ENCODE assay signal across 15 cellular contexts in the genomic region with DNA sequence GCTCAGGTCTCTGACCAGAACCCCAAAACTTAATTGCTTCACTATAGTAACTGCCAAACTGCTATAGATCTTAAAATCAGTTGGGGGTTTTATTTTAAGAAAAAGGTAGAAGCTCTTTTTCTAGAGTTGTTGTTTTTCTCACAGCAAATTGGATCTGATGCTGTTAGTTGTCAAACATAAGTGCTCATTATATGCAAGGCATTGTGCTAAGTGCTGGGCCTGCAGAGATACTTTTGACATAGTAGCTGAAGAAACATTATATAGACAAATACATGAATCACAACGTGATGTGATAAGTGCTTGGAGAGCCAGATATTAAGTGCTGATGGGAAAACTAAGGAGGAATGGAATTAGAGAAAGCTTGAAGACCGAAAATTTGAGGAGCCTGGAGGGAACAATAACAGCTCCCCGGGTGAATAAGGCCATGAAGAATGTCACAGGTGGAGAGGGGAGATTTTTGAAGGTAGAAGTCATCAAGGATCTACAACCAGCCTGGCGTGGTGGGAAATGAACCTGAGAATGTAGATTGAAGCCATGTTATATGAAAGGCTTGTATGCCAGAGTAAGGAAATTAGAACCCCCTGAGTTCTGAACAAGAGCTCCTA.
"Had no signal": no experiment of that assay in that cellular context is flagged by ENCODE, and none has a peak within 500 bp of the region (broad histone marks: within the 10 kb centered on the region; RNA-seq: fewer than 3 reads in every experiment).

No MANE protein-coding gene starts in this region.

- H3K4me3 ChIP-seq: body of pancreas, testis had no signal

- ATAC-seq: activated T-helper 17 cell treated with anti-CD3 and anti-CD28 coated beads, Interleukin-2, amount 50 U/mL, for 72 hours; body of pancreas; left lobe of liver; natural killer cell treated with Interleukin-12 subunit alpha and Interleukin-12 subunit beta and Interleukin-15 and Interleukin-18, amount 100 ng/mL, for 72 hours; stimulated activated naive CD8-positive, alpha-beta T cell treated with anti-CD3 and anti-CD28 coated beads, Interleukin-15, amount 100 ng/mL, for 72 hours; T-helper 17 cell had no signal

- H3K27ac ChIP-seq: body of pancreas, testis had no signal

- H3K27me3 ChIP-seq: body of pancreas, testis had no signal

- H3K27ac Mint-ChIP-seq: activated B cell treated with CpG ODN at 0.5 μM for 24 hours; activated CD4-positive, alpha-beta T cell treated with anti-CD3 and anti-CD28 coated beads, Interleukin-2, amount 10 ng/mL, durations not matched to agents 7 days and 5 days; activated naive CD4-positive, alpha-beta T cell treated with anti-CD3 and anti-CD28 coated beads, Interleukin-2, amount 50 U/mL, for 24 hours; activated T-helper 17 cell treated with anti-CD3 and anti-CD28 coated beads, Interleukin-2, amount 50 U/mL, for 72 hours; memory B cell; natural killer cell treated with Interleukin-12 subunit alpha and Interleukin-12 subunit beta and Interleukin-15 and Interleukin-18, amount 100 ng/mL, for 72 hours; stimulated activated naive CD8-positive, alpha-beta T cell treated with anti-CD3 and anti-CD28 coated beads, Interleukin-15, amount 100 ng/mL, for 72 hours; T-helper 17 cell had no signal

- H3K4me1 Mint-ChIP-seq: activated B cell treated with CpG ODN at 0.5 μM for 24 hours; activated CD4-positive, alpha-beta T cell treated with anti-CD3 and anti-CD28 coated beads, Interleukin-2, amount 10 ng/mL, durations not matched to agents 7 days and 5 days; activated T-helper 17 cell treated with anti-CD3 and anti-CD28 coated beads, Interleukin-2, amount 50 U/mL, for 72 hours; memory B cell; stimulated activated naive CD8-positive, alpha-beta T cell treated with anti-CD3 and anti-CD28 coated beads, Interleukin-15, amount 100 ng/mL, for 72 hours had no signal

- DNase-seq: activated B cell treated with CpG ODN at 0.5 μM for 24 hours; activated CD4-positive, alpha-beta T cell treated with anti-CD3 and anti-CD28 coated beads, Interleukin-2, amount 10 ng/mL, durations not matched to agents 7 days and 5 days; activated CD8-positive, alpha-beta memory T cell treated with anti-CD3 and anti-CD28 coated beads for 24 hours; body of pancreas; effector memory CD4-positive, alpha-beta T cell; stimulated activated CD4-positive, alpha-beta T cell treated with anti-CD3 and anti-CD28 coated beads, Interleukin-4, amount 100 ng/mL, for 4 hours; stimulated activated naive CD8-positive, alpha-beta T cell treated with anti-CD3 and anti-CD28 coated beads, Interleukin-15, amount 100 ng/mL, for 72 hours; T-helper 17 cell; testis had no signal

- FAIRE-seq: TTC549 had no signal

- H3K9me3 Mint-ChIP-seq: activated B cell treated with CpG ODN at 0.5 μM for 24 hours; activated CD4-positive, alpha-beta T cell treated with anti-CD3 and anti-CD28 coated beads, Interleukin-2, amount 10 ng/mL, durations not matched to agents 7 days and 5 days; activated naive CD4-positive, alpha-beta T cell treated with anti-CD3 and anti-CD28 coated beads, Interleukin-2, amount 50 U/mL, for 24 hours; activated T-helper 17 cell treated with anti-CD3 and anti-CD28 coated beads, Interleukin-2, amount 50 U/mL, for 72 hours; natural killer cell treated with Interleukin-12 subunit alpha and Interleukin-12 subunit beta and Interleukin-15 and Interleukin-18, amount 100 ng/mL, for 72 hours had no signal

- H3K9me3 ChIP-seq: body of pancreas, testis had no signal

- H3K36me3 Mint-ChIP-seq: activated naive CD4-positive, alpha-beta T cell treated with anti-CD3 and anti-CD28 coated beads, Interleukin-2, amount 50 U/mL, for 24 hours; memory B cell; natural killer cell treated with Interleukin-12 subunit alpha and Interleukin-12 subunit beta and Interleukin-15 and Interleukin-18, amount 100 ng/mL, for 72 hours had no signal

- H3K4me3 Mint-ChIP-seq: activated B cell treated with CpG ODN at 0.5 μM for 24 hours; activated CD4-positive, alpha-beta T cell treated with anti-CD3 and anti-CD28 coated beads, Interleukin-2, amount 10 ng/mL, durations not matched to agents 7 days and 5 days; activated naive CD4-positive, alpha-beta T cell treated with anti-CD3 and anti-CD28 coated beads, Interleukin-2, amount 50 U/mL, for 24 hours; activated T-helper 17 cell treated with anti-CD3 and anti-CD28 coated beads, Interleukin-2, amount 50 U/mL, for 72 hours; memory B cell; natural killer cell treated with Interleukin-12 subunit alpha and Interleukin-12 subunit beta and Interleukin-15 and Interleukin-18, amount 100 ng/mL, for 72 hours; stimulated activated naive CD8-positive, alpha-beta T cell treated with anti-CD3 and anti-CD28 coated beads, Interleukin-15, amount 100 ng/mL, for 72 hours; T-helper 17 cell had no signal

- H3K27me3 Mint-ChIP-seq: activated CD4-positive, alpha-beta T cell treated with anti-CD3 and anti-CD28 coated beads, Interleukin-2, amount 10 ng/mL, durations not matched to agents 7 days and 5 days; activated naive CD4-positive, alpha-beta T cell treated with anti-CD3 and anti-CD28 coated beads, Interleukin-2, amount 50 U/mL, for 24 hours; activated T-helper 17 cell treated with anti-CD3 and anti-CD28 coated beads, Interleukin-2, amount 50 U/mL, for 72 hours; stimulated activated naive CD8-positive, alpha-beta T cell treated with anti-CD3 and anti-CD28 coated beads, Interleukin-15, amount 100 ng/mL, for 72 hours; T-helper 17 cell had no signal
